In genomic region chr1:208235983-208236761, GRCh38 we compare ENCODE assay signal across 1 cellular context.
TF ChIP-seq lines count a peak whose summit lies in the region.

No MANE protein-coding gene starts in this region.

TF ChIP-seq in K562, 482 proteins besides CTCF, POLR2A, EP300 and RAD21 (continued from another document):
- TF ChIP-seq ZNF592 (IDR thresholded peaks at IDR 0.05), result peak; percentile 98
- TF ChIP-seq KLF13 (tag; IDR thresholded peaks at IDR 0.05; ENCODE audit: borderline replicate concordance, low read depth), result peak; percentile 45; the same call in 1 of the 2 replicates
- TF ChIP-seq RNF219 (CRISPR knock-in tag; IDR thresholded peaks at IDR 0.05), result no peak
- peak; percentile 51; the same call in 1 of the 2 replicates for TF ChIP-seq NFE2L1 (tag; IDR thresholded peaks at IDR 0.05; ENCODE audit: borderline replicate concordance, low read depth)
